Comparison of ENCODE assay signal across 8 cellular contexts in the genomic region with DNA sequence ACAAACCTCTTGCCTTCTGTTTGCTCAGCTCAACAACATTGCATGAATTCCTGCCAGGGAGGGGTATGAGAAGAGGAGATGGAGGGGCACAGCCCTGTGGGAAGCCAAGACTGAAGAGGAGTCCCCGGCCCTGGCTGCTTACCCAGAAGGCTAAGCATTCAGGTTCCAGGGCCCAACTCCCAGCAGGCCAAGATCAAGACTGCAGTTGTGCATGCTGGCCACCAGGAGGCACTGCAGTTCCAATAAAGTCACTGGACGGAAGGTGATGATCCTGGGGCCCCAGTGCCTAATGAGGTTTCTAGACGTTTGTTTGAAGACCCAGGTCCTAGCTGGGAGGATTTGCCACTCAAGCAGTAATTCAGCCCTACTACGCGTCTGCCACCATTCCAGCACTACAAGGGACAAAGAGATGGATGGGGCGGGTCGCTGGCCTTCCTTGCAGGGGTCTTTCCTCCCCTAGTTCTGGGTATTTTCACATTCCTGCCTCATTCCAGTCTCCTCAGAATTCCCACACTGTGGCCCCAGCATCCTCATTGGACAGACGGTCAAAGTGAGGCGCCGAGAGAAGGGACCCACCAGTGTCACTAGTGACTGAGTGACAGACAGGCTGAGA. TPM values are rescaled to one million over a fixed set of nuclear protein-coding genes. Genes with fewer than 3 reads are reported as not detected.
A peak's percentile ranks its signal among the peaks of the same experiment; 100 is the strongest.
DNase-seq lines count a peak whose midpoint lies in the region; ATAC-seq, FAIRE-seq and TF ChIP-seq lines count a peak whose summit lies in the region.

No MANE protein-coding gene starts in this region.

- TF ChIP-seq EP300 in A549 (IDR thresholded peaks at IDR 0.05) = no peak

- ATAC-seq in A549 = peak; percentile 78 to 88; a peak in 4 of 6 replicates
- peak; percentile 70 for ATAC-seq in activated naive CD8-positive, alpha-beta T cell treated with anti-CD3 and anti-CD28 coated beads, Interleukin-2, amount 50 U/mL, for 24 hours

- 60% methylated on average over 10 of the region's 10 CpGs for WGBS in A549 (ENCODE audit: missing lambda C conversion rate)
- WGBS in hepatocyte (ENCODE audit: low lambda C conversion rate, missing lambda C conversion rate) = 73% methylated on average over 10 of the region's 10 CpGs

- H3K4me3 ChIP-seq in A549 (no peak overlapping the region), GM12875 (ENCODE audit: low read depth, low read length) (no peak overlapping the region), MM.1S (ENCODE audit: low read length) (no peak overlapping the region), hepatocyte (no peak overlapping the region)

- no peaks in the 10 kb centered on the region for H3K36me3 Mint-ChIP-seq in activated naive CD8-positive, alpha-beta T cell treated with anti-CD3 and anti-CD28 coated beads, Interleukin-2, amount 50 U/mL, for 24 hours (ENCODE audit: low read depth)

- H3K4me1 Mint-ChIP-seq in activated naive CD8-positive, alpha-beta T cell treated with anti-CD3 and anti-CD28 coated beads, Interleukin-2, amount 50 U/mL, for 24 hours = no peaks in the 10 kb centered on the region

- H3K79me2 ChIP-seq in MM.1S (ENCODE audit: low read length) (no peaks in the 10 kb centered on the region), hepatocyte (no peaks in the 10 kb centered on the region)

- POLR2A ChIA-PET in A549 (lab: Yijun Ruan, JAX) = interaction anchor here (0.7 kb wide), 1 partner anchor 31 kb away, joined by 3 read pairs; no protein-coding TSS in a partner anchor

- no peak for TF ChIP-seq POLR2A in A549 (IDR thresholded peaks at IDR 0.05; ENCODE audit: low read length)

- TF ChIP-seq CTCF in A549 (IDR thresholded peaks at IDR 0.05) (peak; percentile 91), GM12875 (IDR thresholded peaks at IDR 0.05; ENCODE audit: borderline replicate concordance, insufficient read depth, low read depth, low read length) (peak; percentile 94), MM.1S (IDR thresholded peaks at IDR 0.05; ENCODE audit: low read length) (peak; percentile 95), hepatocyte (IDR thresholded peaks at IDR 0.05; ENCODE audit: poor library complexity) (peak; percentile 87)

- no peaks in the 10 kb centered on the region for H3K9me2 ChIP-seq in MM.1S (replicated peaks; ENCODE audit: insufficient read depth, low read length)
- no peaks in the 10 kb centered on the region for H3K9me2 ChIP-seq in hepatocyte (replicated peaks; ENCODE audit: insufficient read depth)

- no peaks in the 10 kb centered on the region for H3F3A ChIP-seq in MM.1S (ENCODE audit: insufficient read depth, low read length)

- peaks cover 47% of the 10 kb centered on the region for H3K4me1 ChIP-seq in A549
- H3K4me1 ChIP-seq in MM.1S (ENCODE audit: low read length) = no peaks in the 10 kb centered on the region
- no peaks in the 10 kb centered on the region for H3K4me1 ChIP-seq in hepatocyte (ENCODE audit: insufficient read depth)

- no peaks in the 10 kb centered on the region for H3K9me3 Mint-ChIP-seq in activated naive CD8-positive, alpha-beta T cell treated with anti-CD3 and anti-CD28 coated beads, Interleukin-2, amount 50 U/mL, for 24 hours

- H4K20me1 ChIP-seq in MM.1S (ENCODE audit: insufficient read depth, low read length) = no peaks in the 10 kb centered on the region
- no peaks in the 10 kb centered on the region for H4K20me1 ChIP-seq in hepatocyte (ENCODE audit: insufficient read depth, poor library complexity, severe bottlenecking)

- DNase-seq in A549 (ENCODE audit: low read depth in 1 of 2, low spot score in 1 of 2) (peak; percentile 70 to 89), MM.1S (peak; percentile 66), SKM-1 treated with dmso at 0.1 percent for 144 hours (lab: John Stamatoyannopoulos, UW; ENCODE audit: unreplicated experiment) (peak; percentile 57), hepatocyte (ENCODE audit: low spot score) (peak; percentile 69), GF-D8 (lab: John Stamatoyannopoulos, UW) (no peak)
- peak; percentile 70 for DNase-seq in activated naive CD8-positive, alpha-beta T cell treated with anti-CD3 and anti-CD28 coated beads, Interleukin-2, amount 50 U/mL, for 24 hours
- peak; percentile 7 to 38 for DNase-seq in stimulated activated CD4-positive, alpha-beta T cell treated with anti-CD3 and anti-CD28 coated beads, Interleukin-1b, Interleukin-23, amount 100 ng/mL, for 1 hour (ENCODE audit: low read depth in 2 of 2)

- H3K36me3 ChIP-seq in MM.1S (replicated peaks; ENCODE audit: insufficient read depth, low read length) (no peaks in the 10 kb centered on the region), hepatocyte (replicated peaks; ENCODE audit: insufficient read depth, low read depth) (no peaks in the 10 kb centered on the region)

- H3K4me2 ChIP-seq in A549 = no peak overlapping the region; the same call in 2 of the 3 replicates
- no peak overlapping the region for H3K4me2 ChIP-seq in MM.1S (ENCODE audit: low read depth, low read length)
- H3K4me2 ChIP-seq in hepatocyte = no peak overlapping the region

- CTCF ChIA-PET in A549 (lab: Yijun Ruan, JAX) = interaction anchor here (0.6 to 9.1 kb wide), 64 partner anchors 9 to 641 kb away, joined by 3 to 152 read pairs (median 5); a partner anchor contains a TSS

- H3K4me3 Mint-ChIP-seq in activated naive CD8-positive, alpha-beta T cell treated with anti-CD3 and anti-CD28 coated beads, Interleukin-2, amount 50 U/mL, for 24 hours = no peak overlapping the region

- H2AFZ ChIP-seq in MM.1S (ENCODE audit: low read length) (no peak overlapping the region), hepatocyte (no peak overlapping the region)

- peak; percentile 65 for FAIRE-seq in A549 (lab: Jason Lieb, UNC)

- H3K27ac ChIP-seq in A549 (peak overlapping the region; percentile 57 to 78; a peak in 5 of 6 replicates), MM.1S (ENCODE audit: low read length) (no peak overlapping the region), hepatocyte (no peak overlapping the region)

- peak; percentile 95 to 96 for TF ChIP-seq RAD21 in A549 (conservative IDR thresholded peaks at IDR 0.05 in 1 of 2, IDR thresholded peaks at IDR 0.05 in 1 of 2)

- H3K27me3 ChIP-seq in MM.1S (replicated peaks; ENCODE audit: insufficient read depth, low read length) (no peaks in the 10 kb centered on the region), hepatocyte (no peaks in the 10 kb centered on the region)

- peaks cover 3% of the 10 kb centered on the region for H3K27me3 Mint-ChIP-seq in activated naive CD8-positive, alpha-beta T cell treated with anti-CD3 and anti-CD28 coated beads, Interleukin-2, amount 50 U/mL, for 24 hours

- no peaks in the 10 kb centered on the region for H3K9me3 ChIP-seq in A549
- H3K9me3 ChIP-seq in MM.1S (replicated peaks; ENCODE audit: insufficient read depth, low read length) = no peaks in the 10 kb centered on the region
- no peaks in the 10 kb centered on the region for H3K9me3 ChIP-seq in hepatocyte (ENCODE audit: low read depth)

- H3K27ac Mint-ChIP-seq in activated naive CD8-positive, alpha-beta T cell treated with anti-CD3 and anti-CD28 coated beads, Interleukin-2, amount 50 U/mL, for 24 hours = no peak overlapping the region

- no peak overlapping the region for H3K9ac ChIP-seq in MM.1S (ENCODE audit: low read length)

TF ChIP-seq in A549, 52 proteins besides CTCF, POLR2A, EP300 and RAD21:
- no peak for TF ChIP-seq HDAC2 (IDR thresholded peaks at IDR 0.05)
- TF ChIP-seq SMC3 (IDR thresholded peaks at IDR 0.05) = peak; percentile 97

RNA-seq across cellular contexts. Expression of a gene that starts 23.6 kb away (rescaled TPM):
- polyA plus RNA-seq in A549 (2011; rRNA removed) (1.00 and 1.4 TPM in 2 replicates), A549 (2017; fragmentation: RNase III; extraction: RNeasy Plus Mini Kit Qiagen cat#74134 plus additional on column Dnase treatment) (5.6 to 6.4 TPM (median 5.7 TPM) in 3 replicates), hepatocyte (1.3 and 1.9 TPM in 2 replicates)
- polyA plus RNA-seq in A549 (2012; cell fraction: cytosol; rRNA removed) = 0.69 and 1.1 TPM in 2 replicates
- 1.8 TPM in 2 replicates for polyA plus RNA-seq in A549 (2012; cell fraction: nucleus; rRNA removed)
- polyA minus RNA-seq in A549 (2011; rRNA and poly(A)+ RNA removed) = 1.8 TPM in 2 replicates
- 2.9 and 3.8 TPM in 2 replicates for total RNA-seq in hepatocyte

Comparison
In these comparisons a context has a peak if more than half of its experiments do, and no peak if none do; other contexts are left out.
1. H3K27ac ChIP-seq: peak in A549 (2 of 2); none in MM.1S (single experiment) and hepatocyte (single experiment).
2. Peak in every context shown above with its lines, with median percentiles within 50 percentile points of each other: CTCF ChIP-seq.